ENCODE assay signal across 1 cellular context in the genomic region with DNA sequence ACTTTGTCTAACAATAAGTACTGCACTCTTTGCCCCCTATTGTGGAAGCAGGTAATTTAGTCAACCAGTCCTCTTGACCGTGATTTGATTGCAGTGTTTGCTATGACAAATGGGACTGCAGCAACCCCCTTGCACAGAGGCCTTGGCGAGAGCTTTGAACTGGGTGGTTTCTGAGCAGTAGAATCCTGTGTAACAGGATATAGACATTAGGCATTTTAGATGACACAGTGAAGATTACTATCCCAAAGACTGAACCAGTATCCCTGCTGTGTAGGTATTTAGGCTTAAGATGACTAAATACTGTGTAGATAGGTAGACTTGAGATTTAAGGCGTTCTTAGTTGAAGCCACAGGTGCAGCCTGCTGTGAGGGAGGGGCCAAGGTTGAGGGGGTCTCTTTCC.
TF ChIP-seq lines count a peak whose summit lies in the region.

No MANE protein-coding gene starts in this region.

TF ChIP-seq in K562, 482 proteins besides CTCF, POLR2A, EP300 and RAD21:
- TF ChIP-seq HMBOX1 (IDR thresholded peaks at IDR 0.05) = peak; percentile 71
- TF ChIP-seq, protein P1, sequence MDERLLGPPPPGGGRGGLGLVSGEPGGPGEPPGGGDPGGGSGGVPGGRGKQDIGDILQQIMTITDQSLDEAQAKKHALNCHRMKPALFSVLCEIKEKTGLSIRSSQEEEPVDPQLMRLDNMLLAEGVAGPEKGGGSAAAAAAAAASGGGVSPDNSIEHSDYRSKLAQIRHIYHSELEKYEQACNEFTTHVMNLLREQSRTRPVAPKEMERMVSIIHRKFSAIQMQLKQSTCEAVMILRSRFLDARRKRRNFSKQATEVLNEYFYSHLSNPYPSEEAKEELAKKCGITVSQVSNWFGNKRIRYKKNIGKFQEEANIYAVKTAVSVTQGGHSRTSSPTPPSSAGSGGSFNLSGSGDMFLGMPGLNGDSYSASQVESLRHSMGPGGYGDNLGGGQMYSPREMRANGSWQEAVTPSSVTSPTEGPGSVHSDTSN (CRISPR knock-in tag; IDR thresholded peaks at IDR 0.05; ENCODE audit: low read depth) = no peak
- TF ChIP-seq, protein P1 (tag; conservative IDR thresholded peaks at IDR 0.05; ENCODE audit: low read depth) = no peak
- TF ChIP-seq, protein P2, sequence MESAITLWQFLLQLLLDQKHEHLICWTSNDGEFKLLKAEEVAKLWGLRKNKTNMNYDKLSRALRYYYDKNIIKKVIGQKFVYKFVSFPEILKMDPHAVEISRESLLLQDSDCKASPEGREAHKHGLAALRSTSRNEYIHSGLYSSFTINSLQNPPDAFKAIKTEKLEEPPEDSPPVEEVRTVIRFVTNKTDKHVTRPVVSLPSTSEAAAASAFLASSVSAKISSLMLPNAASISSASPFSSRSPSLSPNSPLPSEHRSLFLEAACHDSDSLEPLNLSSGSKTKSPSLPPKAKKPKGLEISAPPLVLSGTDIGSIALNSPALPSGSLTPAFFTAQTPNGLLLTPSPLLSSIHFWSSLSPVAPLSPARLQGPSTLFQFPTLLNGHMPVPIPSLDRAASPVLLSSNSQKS (CRISPR knock-in tag; IDR thresholded peaks at IDR 0.05) = no peak
